Comparison of ENCODE assay signal across 1 cellular context in genomic region chr11:130861902-130862552, GRCh38.
TF ChIP-seq lines count a peak whose summit lies in the region.

No MANE protein-coding gene starts in this region.

TF ChIP-seq in HepG2, 621 proteins besides CTCF, POLR2A, EP300 and RAD21 (continued from another document and continues in another):
- TF ChIP-seq ZBTB37 (CRISPR knock-in tag; IDR thresholded peaks at IDR 0.05) (no peak), ZNF232 (CRISPR knock-in tag; IDR thresholded peaks at IDR 0.05; ENCODE audit: borderline replicate concordance) (peak; percentile 26; the same call in 1 of the 2 replicates), ZNF816 (CRISPR knock-in tag; IDR thresholded peaks at IDR 0.05; ENCODE audit: borderline replicate concordance) (no peak), RELA (CRISPR knock-in tag; IDR thresholded peaks at IDR 0.05) (peak; percentile 72; the same call in 1 of the 2 replicates), ZC3H13 (CRISPR knock-in tag; IDR thresholded peaks at IDR 0.05) (no peak), TMF1 (CRISPR knock-in tag; IDR thresholded peaks at IDR 0.05; ENCODE audit: low read depth) (no peak), ZNF782 (CRISPR knock-in tag; IDR thresholded peaks at IDR 0.05; ENCODE audit: borderline replicate concordance) (peak; percentile 69; the same call in 1 of the 2 replicates), HNF4A (CRISPR knock-in tag; IDR thresholded peaks at IDR 0.05) (no peak; the same call in 1 of the 2 replicates), ZNF263 (CRISPR knock-in tag; IDR thresholded peaks at IDR 0.05) (no peak), ZBTB2 (CRISPR knock-in tag; IDR thresholded peaks at IDR 0.05; ENCODE audit: low read depth) (no peak), PLRG1 (conservative IDR thresholded peaks at IDR 0.05) (no peak), LCORL (IDR thresholded peaks at IDR 0.05) (no peak), LCORL (CRISPR knock-in tag; IDR thresholded peaks at IDR 0.05) (no peak), ZNF550 (CRISPR knock-in tag; IDR thresholded peaks at IDR 0.05; ENCODE audit: borderline replicate concordance) (no peak), ZNF317 (CRISPR knock-in tag; IDR thresholded peaks at IDR 0.05) (no peak), DR1 (CRISPR knock-in tag; IDR thresholded peaks at IDR 0.05) (no peak), NPAS2 (CRISPR knock-in tag; IDR thresholded peaks at IDR 0.05; ENCODE audit: borderline replicate concordance) (no peak), ZBTB25 (CRISPR knock-in tag; IDR thresholded peaks at IDR 0.05) (0 out of 2 replicates have a peak, but pooled peaks have one; percentile 36), KLF12 (CRISPR knock-in tag; IDR thresholded peaks at IDR 0.05; ENCODE audit: borderline replicate concordance) (peak; percentile 91; the same call in 1 of the 2 replicates), HOXD1 (CRISPR knock-in tag; IDR thresholded peaks at IDR 0.05) (no peak), ZNF274 (CRISPR knock-in tag; IDR thresholded peaks at IDR 0.05) (no peak), ELF1 (CRISPR knock-in tag; IDR thresholded peaks at IDR 0.05) (peak; percentile 45; the same call in 1 of the 2 replicates), ZNF333 (CRISPR knock-in tag; IDR thresholded peaks at IDR 0.05; ENCODE audit: borderline replicate concordance) (no peak), SP2 (CRISPR knock-in tag; IDR thresholded peaks at IDR 0.05) (no peak), ZFX (CRISPR knock-in tag; IDR thresholded peaks at IDR 0.05; ENCODE audit: low read depth) (no peak), E2F2 (CRISPR knock-in tag; IDR thresholded peaks at IDR 0.05; ENCODE audit: borderline replicate concordance) (no peak), PITX1 (CRISPR knock-in tag; IDR thresholded peaks at IDR 0.05) (peak; percentile 13; the same call in 1 of the 2 replicates), ZNF788 (CRISPR knock-in tag; IDR thresholded peaks at IDR 0.05; ENCODE audit: borderline replicate concordance) (no peak)
- TF ChIP-seq, protein P1, sequence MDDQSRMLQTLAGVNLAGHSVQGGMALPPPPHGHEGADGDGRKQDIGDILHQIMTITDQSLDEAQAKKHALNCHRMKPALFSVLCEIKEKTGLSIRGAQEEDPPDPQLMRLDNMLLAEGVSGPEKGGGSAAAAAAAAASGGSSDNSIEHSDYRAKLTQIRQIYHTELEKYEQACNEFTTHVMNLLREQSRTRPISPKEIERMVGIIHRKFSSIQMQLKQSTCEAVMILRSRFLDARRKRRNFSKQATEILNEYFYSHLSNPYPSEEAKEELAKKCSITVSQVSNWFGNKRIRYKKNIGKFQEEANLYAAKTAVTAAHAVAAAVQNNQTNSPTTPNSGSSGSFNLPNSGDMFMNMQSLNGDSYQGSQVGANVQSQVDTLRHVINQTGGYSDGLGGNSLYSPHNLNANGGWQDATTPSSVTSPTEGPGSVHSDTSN (CRISPR knock-in tag; IDR thresholded peaks at IDR 0.05; ENCODE audit: borderline replicate concordance) = no peak
- TF ChIP-seq, protein P2, sequence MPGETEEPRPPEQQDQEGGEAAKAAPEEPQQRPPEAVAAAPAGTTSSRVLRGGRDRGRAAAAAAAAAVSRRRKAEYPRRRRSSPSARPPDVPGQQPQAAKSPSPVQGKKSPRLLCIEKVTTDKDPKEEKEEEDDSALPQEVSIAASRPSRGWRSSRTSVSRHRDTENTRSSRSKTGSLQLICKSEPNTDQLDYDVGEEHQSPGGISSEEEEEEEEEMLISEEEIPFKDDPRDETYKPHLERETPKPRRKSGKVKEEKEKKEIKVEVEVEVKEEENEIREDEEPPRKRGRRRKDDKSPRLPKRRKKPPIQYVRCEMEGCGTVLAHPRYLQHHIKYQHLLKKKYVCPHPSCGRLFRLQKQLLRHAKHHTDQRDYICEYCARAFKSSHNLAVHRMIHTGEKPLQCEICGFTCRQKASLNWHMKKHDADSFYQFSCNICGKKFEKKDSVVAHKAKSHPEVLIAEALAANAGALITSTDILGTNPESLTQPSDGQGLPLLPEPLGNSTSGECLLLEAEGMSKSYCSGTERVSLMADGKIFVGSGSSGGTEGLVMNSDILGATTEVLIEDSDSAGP (CRISPR knock-in tag; IDR thresholded peaks at IDR 0.05; ENCODE audit: borderline replicate concordance) = peak; percentile 66; the same call in 1 of the 2 replicates
- TF ChIP-seq, protein P3, sequence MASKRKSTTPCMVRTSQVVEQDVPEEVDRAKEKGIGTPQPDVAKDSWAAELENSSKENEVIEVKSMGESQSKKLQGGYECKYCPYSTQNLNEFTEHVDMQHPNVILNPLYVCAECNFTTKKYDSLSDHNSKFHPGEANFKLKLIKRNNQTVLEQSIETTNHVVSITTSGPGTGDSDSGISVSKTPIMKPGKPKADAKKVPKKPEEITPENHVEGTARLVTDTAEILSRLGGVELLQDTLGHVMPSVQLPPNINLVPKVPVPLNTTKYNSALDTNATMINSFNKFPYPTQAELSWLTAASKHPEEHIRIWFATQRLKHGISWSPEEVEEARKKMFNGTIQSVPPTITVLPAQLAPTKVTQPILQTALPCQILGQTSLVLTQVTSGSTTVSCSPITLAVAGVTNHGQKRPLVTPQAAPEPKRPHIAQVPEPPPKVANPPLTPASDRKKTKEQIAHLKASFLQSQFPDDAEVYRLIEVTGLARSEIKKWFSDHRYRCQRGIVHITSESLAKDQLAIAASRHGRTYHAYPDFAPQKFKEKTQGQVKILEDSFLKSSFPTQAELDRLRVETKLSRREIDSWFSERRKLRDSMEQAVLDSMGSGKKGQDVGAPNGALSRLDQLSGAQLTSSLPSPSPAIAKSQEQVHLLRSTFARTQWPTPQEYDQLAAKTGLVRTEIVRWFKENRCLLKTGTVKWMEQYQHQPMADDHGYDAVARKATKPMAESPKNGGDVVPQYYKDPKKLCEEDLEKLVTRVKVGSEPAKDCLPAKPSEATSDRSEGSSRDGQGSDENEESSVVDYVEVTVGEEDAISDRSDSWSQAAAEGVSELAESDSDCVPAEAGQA (IDR thresholded peaks at IDR 0.05; ENCODE audit: low read depth) = no peak
- TF ChIP-seq, protein P3 (CRISPR knock-in tag; IDR thresholded peaks at IDR 0.05; ENCODE audit: borderline replicate concordance) = no peak
- TF ChIP-seq, protein P4, sequence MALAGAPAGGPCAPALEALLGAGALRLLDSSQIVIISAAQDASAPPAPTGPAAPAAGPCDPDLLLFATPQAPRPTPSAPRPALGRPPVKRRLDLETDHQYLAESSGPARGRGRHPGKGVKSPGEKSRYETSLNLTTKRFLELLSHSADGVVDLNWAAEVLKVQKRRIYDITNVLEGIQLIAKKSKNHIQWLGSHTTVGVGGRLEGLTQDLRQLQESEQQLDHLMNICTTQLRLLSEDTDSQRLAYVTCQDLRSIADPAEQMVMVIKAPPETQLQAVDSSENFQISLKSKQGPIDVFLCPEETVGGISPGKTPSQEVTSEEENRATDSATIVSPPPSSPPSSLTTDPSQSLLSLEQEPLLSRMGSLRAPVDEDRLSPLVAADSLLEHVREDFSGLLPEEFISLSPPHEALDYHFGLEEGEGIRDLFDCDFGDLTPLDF (CRISPR knock-in tag; IDR thresholded peaks at IDR 0.05) = no peak
- TF ChIP-seq, protein P5, sequence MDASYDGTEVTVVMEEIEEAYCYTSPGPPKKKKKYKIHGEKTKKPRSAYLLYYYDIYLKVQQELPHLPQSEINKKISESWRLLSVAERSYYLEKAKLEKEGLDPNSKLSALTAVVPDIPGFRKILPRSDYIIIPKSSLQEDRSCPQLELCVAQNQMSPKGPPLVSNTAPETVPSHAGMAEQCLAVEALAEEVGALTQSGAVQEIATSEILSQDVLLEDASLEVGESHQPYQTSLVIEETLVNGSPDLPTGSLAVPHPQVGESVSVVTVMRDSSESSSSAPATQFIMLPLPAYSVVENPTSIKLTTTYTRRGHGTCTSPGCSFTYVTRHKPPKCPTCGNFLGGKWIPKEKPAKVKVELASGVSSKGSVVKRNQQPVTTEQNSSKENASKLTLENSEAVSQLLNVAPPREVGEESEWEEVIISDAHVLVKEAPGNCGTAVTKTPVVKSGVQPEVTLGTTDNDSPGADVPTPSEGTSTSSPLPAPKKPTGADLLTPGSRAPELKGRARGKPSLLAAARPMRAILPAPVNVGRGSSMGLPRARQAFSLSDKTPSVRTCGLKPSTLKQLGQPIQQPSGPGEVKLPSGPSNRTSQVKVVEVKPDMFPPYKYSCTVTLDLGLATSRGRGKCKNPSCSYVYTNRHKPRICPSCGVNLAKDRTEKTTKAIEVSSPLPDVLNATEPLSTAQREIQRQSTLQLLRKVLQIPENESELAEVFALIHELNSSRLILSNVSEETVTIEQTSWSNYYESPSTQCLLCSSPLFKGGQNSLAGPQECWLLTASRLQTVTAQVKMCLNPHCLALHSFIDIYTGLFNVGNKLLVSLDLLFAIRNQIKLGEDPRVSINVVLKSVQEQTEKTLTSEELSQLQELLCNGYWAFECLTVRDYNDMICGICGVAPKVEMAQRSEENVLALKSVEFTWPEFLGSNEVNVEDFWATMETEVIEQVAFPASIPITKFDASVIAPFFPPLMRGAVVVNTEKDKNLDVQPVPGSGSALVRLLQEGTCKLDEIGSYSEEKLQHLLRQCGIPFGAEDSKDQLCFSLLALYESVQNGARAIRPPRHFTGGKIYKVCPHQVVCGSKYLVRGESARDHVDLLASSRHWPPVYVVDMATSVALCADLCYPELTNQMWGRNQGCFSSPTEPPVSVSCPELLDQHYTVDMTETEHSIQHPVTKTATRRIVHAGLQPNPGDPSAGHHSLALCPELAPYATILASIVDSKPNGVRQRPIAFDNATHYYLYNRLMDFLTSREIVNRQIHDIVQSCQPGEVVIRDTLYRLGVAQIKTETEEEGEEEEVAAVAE (CRISPR knock-in tag; IDR thresholded peaks at IDR 0.05; ENCODE audit: borderline replicate concordance) = 0 out of 2 replicates have a peak, but pooled peaks have one; percentile 26
- TF ChIP-seq, protein P6, sequence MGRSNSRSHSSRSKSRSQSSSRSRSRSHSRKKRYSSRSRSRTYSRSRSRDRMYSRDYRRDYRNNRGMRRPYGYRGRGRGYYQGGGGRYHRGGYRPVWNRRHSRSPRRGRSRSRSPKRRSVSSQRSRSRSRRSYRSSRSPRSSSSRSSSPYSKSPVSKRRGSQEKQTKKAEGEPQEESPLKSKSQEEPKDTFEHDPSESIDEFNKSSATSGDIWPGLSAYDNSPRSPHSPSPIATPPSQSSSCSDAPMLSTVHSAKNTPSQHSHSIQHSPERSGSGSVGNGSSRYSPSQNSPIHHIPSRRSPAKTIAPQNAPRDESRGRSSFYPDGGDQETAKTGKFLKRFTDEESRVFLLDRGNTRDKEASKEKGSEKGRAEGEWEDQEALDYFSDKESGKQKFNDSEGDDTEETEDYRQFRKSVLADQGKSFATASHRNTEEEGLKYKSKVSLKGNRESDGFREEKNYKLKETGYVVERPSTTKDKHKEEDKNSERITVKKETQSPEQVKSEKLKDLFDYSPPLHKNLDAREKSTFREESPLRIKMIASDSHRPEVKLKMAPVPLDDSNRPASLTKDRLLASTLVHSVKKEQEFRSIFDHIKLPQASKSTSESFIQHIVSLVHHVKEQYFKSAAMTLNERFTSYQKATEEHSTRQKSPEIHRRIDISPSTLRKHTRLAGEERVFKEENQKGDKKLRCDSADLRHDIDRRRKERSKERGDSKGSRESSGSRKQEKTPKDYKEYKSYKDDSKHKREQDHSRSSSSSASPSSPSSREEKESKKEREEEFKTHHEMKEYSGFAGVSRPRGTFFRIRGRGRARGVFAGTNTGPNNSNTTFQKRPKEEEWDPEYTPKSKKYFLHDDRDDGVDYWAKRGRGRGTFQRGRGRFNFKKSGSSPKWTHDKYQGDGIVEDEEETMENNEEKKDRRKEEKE (IDR thresholded peaks at IDR 0.05) = no peak
